13 cellular contexts compared by ENCODE assay signal in the genomic region with DNA sequence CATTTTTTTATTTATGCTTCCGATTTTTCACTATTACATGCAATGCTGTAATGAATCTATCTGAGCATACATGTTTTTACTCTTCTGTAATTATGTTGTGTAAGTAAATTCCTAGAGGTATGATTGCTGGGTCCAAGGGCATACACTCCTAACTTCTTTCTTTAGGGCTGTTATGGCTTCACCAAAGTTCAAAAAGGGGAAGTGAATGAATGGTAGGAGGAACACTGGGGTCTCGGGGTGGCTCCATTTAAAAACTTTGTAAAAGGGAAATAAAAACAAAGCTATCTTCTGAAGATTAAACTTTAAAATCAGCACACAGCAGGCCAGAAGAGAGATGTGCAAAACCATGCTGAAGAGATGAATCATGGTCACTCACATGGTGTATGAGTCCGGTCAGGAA.
"Had no signal": no experiment of that assay in that cellular context is flagged by ENCODE, and none has a peak within 500 bp of the region (broad histone marks: within the 10 kb centered on the region; RNA-seq: fewer than 3 reads in every experiment).

No MANE protein-coding gene starts in this region.

- H3K4me3 Mint-ChIP-seq: activated naive CD4-positive, alpha-beta T cell treated with anti-CD3 and anti-CD28 coated beads, Interleukin-2, amount 10 ng/mL, durations not matched to agents 7 days and 5 days had no signal

- H3K9me3 ChIP-seq: ovary, sigmoid colon, suprapubic skin, upper lobe of left lung had no signal

- H3K27ac ChIP-seq: ovary, sigmoid colon, suprapubic skin, upper lobe of left lung had no signal

- H3K36me3 ChIP-seq: ovary, sigmoid colon, suprapubic skin, upper lobe of left lung had no signal

- H3K36me3 Mint-ChIP-seq: activated naive CD4-positive, alpha-beta T cell treated with anti-CD3 and anti-CD28 coated beads, Interleukin-2, amount 10 ng/mL, durations not matched to agents 7 days and 5 days had no signal

- H3K27ac Mint-ChIP-seq: activated naive CD4-positive, alpha-beta T cell treated with anti-CD3 and anti-CD28 coated beads, Interleukin-2, amount 10 ng/mL, durations not matched to agents 7 days and 5 days; activated T-helper 2 cell treated with anti-CD3 and anti-CD28 coated beads, Interferon-gamma antibody, Interleukin-2, Interleukin-4, amounts not matched to agents 10 μg/mL and 5 μg/mL and 100 μg/mL, durations not matched to agents 14 hours and 24 hours and 36 hours had no signal

- H3K9me3 Mint-ChIP-seq: activated T-helper 2 cell treated with anti-CD3 and anti-CD28 coated beads, Interferon-gamma antibody, Interleukin-2, Interleukin-4, amounts not matched to agents 10 μg/mL and 5 μg/mL and 100 μg/mL, durations not matched to agents 14 hours and 24 hours and 36 hours had no signal

- DNase-seq: activated CD4-positive, alpha-beta T cell treated with anti-CD3 and anti-CD28 coated beads for 48 hours; activated naive CD4-positive, alpha-beta T cell treated with anti-CD3 and anti-CD28 coated beads, Interleukin-2, amount 10 ng/mL, durations not matched to agents 7 days and 5 days; caudate nucleus; effector memory CD4-positive, alpha-beta T cell; left ventricle myocardium superior; ovary; sigmoid colon; stimulated activated CD4-positive, alpha-beta T cell treated with anti-CD3 and anti-CD28 coated beads, Interleukin-2, amount 100 ng/mL, for 48 hours; stimulated activated naive CD8-positive, alpha-beta T cell treated with anti-CD3 and anti-CD28 coated beads, Interleukin-15, Interleukin-2, amounts not matched to agents 100 U/mL and 50 U/mL, for 24 hours; T1000; upper lobe of left lung had no signal

- ATAC-seq: left ventricle myocardium superior; stimulated activated naive CD8-positive, alpha-beta T cell treated with anti-CD3 and anti-CD28 coated beads, Interleukin-15, Interleukin-2, amounts not matched to agents 100 U/mL and 50 U/mL, for 24 hours had no signal

- H3K27me3 ChIP-seq: ovary had no signal

- H3K4me3 ChIP-seq: ovary, sigmoid colon, suprapubic skin, upper lobe of left lung had no signal
